ENCODE assay signal across 25 cellular contexts in genomic region chr3:52167240-52167639, GRCh38. TPM values are rescaled to one million over a fixed set of nuclear protein-coding genes. Genes with fewer than 3 reads are reported as not detected.
"Had no signal": no experiment of that assay in that cellular context is flagged by ENCODE, and none has a peak within 500 bp of the region (broad histone marks: within the 10 kb centered on the region; RNA-seq: fewer than 3 reads in every experiment).

No MANE protein-coding gene starts in this region.

- H3K9me3 ChIP-seq: lower lobe of right lung, mucosa of descending colon, thyroid gland, upper lobe of right lung had no signal

- DNase-seq: activated CD4-positive, alpha-beta T cell treated with anti-CD3 and anti-CD28 coated beads, Interleukin-2, amount 10 ng/mL, durations not matched to agents 7 days and 5 days; activated CD4-positive, CD25-positive, alpha-beta regulatory T cell treated with anti-CD3 and anti-CD28 coated beads, Interleukin-2, amount 50 U/mL, for 72 hours; activated CD8-positive, alpha-beta T cell treated with anti-CD3 and anti-CD28 coated beads for 36 hours; effector CD8-positive, alpha-beta T cell; foreskin keratinocyte; immature natural killer cell; lower lobe of right lung; mesendoderm; mucosa of descending colon; nephron progenitor cell; nucleus accumbens; right cardiac atrium; stimulated activated CD4-positive, alpha-beta T cell treated with anti-CD3 and anti-CD28 coated beads, Interleukin-1b, Interleukin-23, amount 100 ng/mL, for 48 hours; substantia nigra; thyroid gland; upper lobe of right lung had no signal

- H3K27ac ChIP-seq: foreskin keratinocyte, hepatocyte, lower lobe of right lung, parathyroid adenoma, thyroid gland, upper lobe of right lung, VCaP had no signal

- H3K9ac ChIP-seq: parathyroid adenoma had no signal

- H3K4me3 ChIP-seq: hepatocyte, lower lobe of right lung, mucosa of descending colon, thyroid gland, upper lobe of right lung had no signal

- H3K36me3 ChIP-seq: lower lobe of right lung, thyroid gland, upper lobe of right lung had no signal

- H3K4me1 ChIP-seq: foreskin keratinocyte, lower lobe of right lung, parathyroid adenoma, thyroid gland, upper lobe of right lung had no signal

- ATAC-seq: activated CD8-positive, alpha-beta T cell treated with anti-CD3 and anti-CD28 coated beads for 36 hours; activated naive CD4-positive, alpha-beta T cell treated with anti-CD3 and anti-CD28 coated beads, Interleukin-2, amount 50 U/mL, for 72 hours; foreskin keratinocyte; left lobe of liver; lower lobe of right lung; mucosa of descending colon; right cardiac atrium; upper lobe of right lung had no signal

- H3K27me3 ChIP-seq: hepatocyte, thyroid gland, upper lobe of right lung had no signal

RNA-seq across cellular contexts. Expression of gene TLR9, which starts 58.2 kb away (rescaled TPM):
- total RNA-seq: foreskin keratinocyte, hepatocyte, kidney epithelial cell, left lobe of liver, pulmonary artery endothelial cell, skeletal muscle tissue had no signal
- polyA plus RNA-seq: aorta, foreskin keratinocyte, hepatocyte, immature natural killer cell had no signal
